10 cellular contexts compared by ENCODE assay signal in genomic region chr11:48064306-48064705, GRCh38.
DNase-seq lines count a peak whose midpoint lies in the region; ATAC-seq, FAIRE-seq and TF ChIP-seq lines count a peak whose summit lies in the region.
"Had no signal": no experiment of that assay in that cellular context is flagged by ENCODE, and none has a peak within 500 bp of the region (broad histone marks: within the 10 kb centered on the region; RNA-seq: fewer than 3 reads in every experiment).

No MANE protein-coding gene starts in this region.

- H3K23ac ChIP-seq in neuronal stem cell (ENCODE audit: low read depth, low read length, poor library complexity) = no peak overlapping the region

- H2AFZ ChIP-seq in Karpas-422 (ENCODE audit: low read length) (no peak overlapping the region), endothelial cell of umbilical vein (ENCODE audit: low read depth, low read length) (peak overlapping the region; percentile 58), neuronal stem cell (ENCODE audit: low read length) (no peak overlapping the region)

- no peak overlapping the region for H4K91ac ChIP-seq in neuronal stem cell (ENCODE audit: low read depth, low read length, poor library complexity)

- H3K9me1 ChIP-seq in endothelial cell of umbilical vein (replicated peaks; ENCODE audit: control insufficient read depth, extremely low read depth, insufficient read depth, low read length) = no peaks in the 10 kb centered on the region

- H3K4me3 ChIP-seq in Karpas-422 (ENCODE audit: low read length) (no peak overlapping the region), endothelial cell of umbilical vein (replicated peaks in 1 of 3; ENCODE audit: insufficient read depth in 1 of 3, low read depth in 1 of 3, low read length in 3 of 3) (no peak overlapping the region), neuronal stem cell (ENCODE audit: low read length in 2 of 2) (peak overlapping the region in 1 of 2 donors; percentile 44)

- H2AK5ac ChIP-seq in neuronal stem cell (ENCODE audit: low read depth, low read length) = no peak overlapping the region

- H3K4me2 ChIP-seq in Karpas-422 (ENCODE audit: low read depth, low read length, poor library complexity, severe bottlenecking) (no peak overlapping the region), endothelial cell of umbilical vein (ENCODE audit: insufficient read depth, low read length) (no peak overlapping the region), neuronal stem cell (ENCODE audit: insufficient read depth, low read length, poor library complexity, severe bottlenecking) (no peak overlapping the region)

- intact Hi-C loops in endothelial cell of umbilical vein (cut with micrococcal nuclease) = no loop called here

- no peak for TF ChIP-seq CTCF in endothelial cell of umbilical vein (IDR thresholded peaks at IDR 0.05; ENCODE audit: extremely low read depth in 1 of 2, insufficient read depth in 1 of 2, low read depth in 1 of 2, low read length in 2 of 2)

- H3K4ac ChIP-seq in neuronal stem cell (ENCODE audit: low read length) = no peak overlapping the region

- dilution Hi-C loops in endothelial cell of umbilical vein (cut with MboI; ENCODE audit: extremely low pct_ligation_motif_present, low sequenced_read_pairs) = no loop called here

- CTCF ChIA-PET in endothelial cell of umbilical vein (lab: Charles Lee) = interaction anchor here (0.7 to 1.9 kb wide), 2 partner anchors 15 to 45 kb away, joined by 3 to 7 read pairs; no protein-coding TSS in a partner anchor

- H3K36me3 ChIP-seq in Karpas-422 (ENCODE audit: insufficient read depth, low read length) (peaks cover 46% of the 10 kb centered on the region), endothelial cell of umbilical vein (ENCODE audit: control insufficient read depth in 2 of 2, extremely low read depth in 1 of 2, insufficient read depth in 2 of 2, low read length in 2 of 2) (no peaks in the 10 kb centered on the region), neuronal stem cell (replicated peaks in 1 of 2; ENCODE audit: control insufficient read depth in 2 of 2, insufficient read depth in 2 of 2, low read length in 2 of 2) (no peaks in the 10 kb centered on the region)

- WGBS in neuronal stem cell (ENCODE audit: extremely low coverage in 2 of 2, insufficient read length in 2 of 2, insufficient replicate concordance in 1 of 2), 2 donors = no CpG with 5 or more reads among the region's 8 CpGs

- BruUV-seq in endothelial cell of umbilical vein (replicated peaks; lab: Mats Ljungman, UMichigan) = no TSS peak

- TF ChIP-seq POLR2A in endothelial cell of umbilical vein (IDR thresholded peaks at IDR 0.05; ENCODE audit: low read depth, low read length) = no peak

- H3K9ac ChIP-seq in Karpas-422 (ENCODE audit: low read length) (no peak overlapping the region), endothelial cell of umbilical vein (replicated peaks; ENCODE audit: extremely low read depth, insufficient read depth, low read length) (no peak overlapping the region), neuronal stem cell (ENCODE audit: low read depth, low read length, poor library complexity) (no peak overlapping the region)

- peaks cover 2% of the 10 kb centered on the region for H3K79me1 ChIP-seq in neuronal stem cell (ENCODE audit: low read depth, low read length)

- DNase-seq in 8988T (peak; percentile 40), Karpas-422 (no peak), endothelial cell of umbilical vein (ENCODE audit: low read depth, low spot score) (peak; percentile 31), neuronal stem cell (ENCODE audit: low spot score) (no peak), NCI-H1417 (lab: John Stamatoyannopoulos, UW) (no peak), OCI-M1 (lab: John Stamatoyannopoulos, UW) (no peak), HUDEP-2 (lab: John Stamatoyannopoulos, UW; ENCODE audit: unreplicated experiment in 76 of 76) (no peak)
- DNase-seq: CD8-positive, alpha-beta memory T cell; NCI-H345 had no signal

- H3K79me2 ChIP-seq in Karpas-422 (ENCODE audit: low read length) = peaks cover 93% of the 10 kb centered on the region
- H3K79me2 ChIP-seq in endothelial cell of umbilical vein (ENCODE audit: control insufficient read depth, insufficient read depth, low read length) = no peaks in the 10 kb centered on the region

- no peak overlapping the region for H2BK12ac ChIP-seq in neuronal stem cell (ENCODE audit: low read length)

- H4K8ac ChIP-seq in neuronal stem cell (ENCODE audit: low read depth, low read length) = no peak overlapping the region

- H3K9me3 ChIP-seq in Karpas-422 (ENCODE audit: low read length) (no peaks in the 10 kb centered on the region), endothelial cell of umbilical vein (replicated peaks; ENCODE audit: control insufficient read depth, insufficient read depth, low read length) (no peaks in the 10 kb centered on the region), neuronal stem cell (replicated peaks in 1 of 2; ENCODE audit: control insufficient read depth in 2 of 2, insufficient read depth in 1 of 2, low read depth in 1 of 2, low read length in 2 of 2) (no peaks in the 10 kb centered on the region)

- H2BK15ac ChIP-seq in neuronal stem cell (ENCODE audit: low read length) = no peak overlapping the region

- FAIRE-seq in endothelial cell of umbilical vein (lab: Jason Lieb, UNC) = no peak

- H2BK120ac ChIP-seq in neuronal stem cell (ENCODE audit: low read depth, low read length) = no peak overlapping the region

- POLR2A ChIA-PET in endothelial cell of umbilical vein (lab: Charles Lee) = no interaction called here

- H3K9me2 ChIP-seq in Karpas-422 (replicated peaks; ENCODE audit: insufficient read depth, low read length) = no peaks in the 10 kb centered on the region

- no peak overlapping the region for H3K14ac ChIP-seq in neuronal stem cell (ENCODE audit: low read length)

- H3K4me1 ChIP-seq in Karpas-422 (ENCODE audit: low read length) (peaks cover 85% of the 10 kb centered on the region), endothelial cell of umbilical vein (ENCODE audit: control insufficient read depth, extremely low read depth, insufficient read depth, low read length) (peaks cover 22% of the 10 kb centered on the region), neuronal stem cell (ENCODE audit: control insufficient read depth in 2 of 2, insufficient read depth in 1 of 2, low read depth in 1 of 2, low read length in 2 of 2) (peaks cover 4 to 15% of the 10 kb centered on the region in 2 donors)

- H3K18ac ChIP-seq in neuronal stem cell (ENCODE audit: low read length) = peak overlapping the region; percentile 34

- H3K27ac ChIP-seq in Karpas-422 (ENCODE audit: low read length) = peak overlapping the region; percentile 78
- no peak overlapping the region for H3K27ac ChIP-seq in endothelial cell of umbilical vein (ENCODE audit: insufficient read depth, low read depth, low read length)
- H3K27ac ChIP-seq in neuronal stem cell (replicated peaks; ENCODE audit: low read length) = no peak overlapping the region

- ATAC-seq in HG03378 (IDR thresholded peaks at IDR 0.05; ENCODE audit: unreplicated experiment) = no peak

- H3K27me3 ChIP-seq in Karpas-422 (ENCODE audit: low read length) (no peaks in the 10 kb centered on the region), endothelial cell of umbilical vein (ENCODE audit: control insufficient read depth in 2 of 2, insufficient read depth in 2 of 2, low read length in 2 of 2) (no peaks in the 10 kb centered on the region), neuronal stem cell (ENCODE audit: control insufficient read depth in 3 of 3, insufficient read depth in 3 of 3, low read depth in 1 of 3, low read length in 3 of 3) (no peaks in the 10 kb centered on the region)

- H4K20me1 ChIP-seq in Karpas-422 (ENCODE audit: insufficient read depth, low read depth, low read length) (peaks cover 4% of the 10 kb centered on the region; the same call in 1 of the 2 replicates), endothelial cell of umbilical vein (replicated peaks; ENCODE audit: control insufficient read depth, extremely low read depth, insufficient read depth, low read length) (no peaks in the 10 kb centered on the region)

- no peak overlapping the region for H2BK5ac ChIP-seq in neuronal stem cell (ENCODE audit: low read length)

TF ChIP-seq in endothelial cell of umbilical vein, 7 proteins besides CTCF, POLR2A, EP300 and RAD21:
- TF ChIP-seq MYC (IDR thresholded peaks at IDR 0.05; ENCODE audit: low read depth, low read length) (no peak), MAX (IDR thresholded peaks at IDR 0.05; ENCODE audit: insufficient read depth, insufficient read length) (no peak), JUN (IDR thresholded peaks at IDR 0.05; ENCODE audit: borderline replicate concordance, insufficient read depth, insufficient read length, low read depth) (no peak), POLR2AphosphoS5 (IDR thresholded peaks at IDR 0.05; ENCODE audit: insufficient read depth, low read depth, low read length) (no peak), FOS (IDR thresholded peaks at IDR 0.05; ENCODE audit: borderline replicate concordance, insufficient read depth, low read length) (no peak), GATA2 (IDR thresholded peaks at IDR 0.05; ENCODE audit: insufficient read depth, insufficient read length, low read depth, low read length) (no peak), EZH2 (IDR thresholded peaks at IDR 0.05; ENCODE audit: borderline replicate concordance, low read depth, low read length, severe bottlenecking) (no peak)

Comparison
In these comparisons a context has a peak if more than half of its experiments do, and no peak if none do; other contexts are left out.
1. DNase-seq: peak in 8988T (single experiment) and endothelial cell of umbilical vein (single experiment); none in Karpas-422 (single experiment), neuronal stem cell (single experiment), NCI-H1417 (0 of 3), OCI-M1 (single experiment) and HUDEP-2 (0 of 76).